ENCODE assay signal across 14 cellular contexts in the genomic region with DNA sequence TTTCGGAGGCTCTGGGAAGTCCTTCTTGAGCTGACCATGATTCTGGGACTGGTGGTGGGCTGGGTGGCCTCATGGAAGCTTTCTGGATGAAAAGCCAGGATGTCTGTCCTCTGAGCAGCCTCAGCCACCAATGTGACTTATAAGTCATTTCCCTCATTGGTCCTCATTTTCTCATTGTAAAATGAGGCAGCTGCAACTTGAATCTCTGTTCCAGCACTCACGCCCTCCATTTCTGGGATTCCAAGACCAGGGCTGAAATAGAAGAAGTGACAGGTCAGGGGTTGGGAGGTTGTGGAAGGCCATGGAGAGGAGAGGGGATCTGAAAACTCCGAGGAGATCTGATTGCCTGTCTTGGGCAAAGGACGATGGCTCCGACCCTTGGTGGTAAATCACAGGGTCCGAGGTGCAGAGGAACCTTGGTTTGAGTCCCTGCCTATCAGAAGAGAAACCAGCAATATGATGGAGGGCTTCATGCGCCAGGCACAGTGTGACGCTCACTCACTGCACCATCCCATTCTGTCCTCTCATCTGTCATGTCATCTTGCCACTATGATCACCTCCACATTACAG. TPM values are rescaled to one million over a fixed set of nuclear protein-coding genes. Genes with fewer than 3 reads are reported as not detected.
"Had no signal": no experiment of that assay in that cellular context is flagged by ENCODE, and none has a peak within 500 bp of the region (broad histone marks: within the 10 kb centered on the region; RNA-seq: fewer than 3 reads in every experiment).

No MANE protein-coding gene starts in this region.

- H3K36me3 ChIP-seq: prostate gland had no signal

- H3K27me3 ChIP-seq: body of pancreas had no signal

- H3K27ac Mint-ChIP-seq: natural killer cell, T-helper 17 cell, WTC11 had no signal

- H3K4me3 Mint-ChIP-seq: natural killer cell, T-helper 17 cell, WTC11 had no signal

- H3K27me3 Mint-ChIP-seq: T-helper 17 cell had no signal

- DNase-seq: activated CD4-positive, alpha-beta T cell treated with anti-CD3 and anti-CD28 coated beads for 48 hours; activated naive CD4-positive, alpha-beta T cell treated with anti-CD3 and anti-CD28 coated beads, Interleukin-2, amount 50 U/mL, for 16 hours; body of pancreas; head of caudate nucleus; midbrain; natural killer cell; SHP77; stimulated activated CD4-positive, alpha-beta T cell treated with anti-CD3 and anti-CD28 coated beads, Interleukin-4, amount 100 ng/mL, for 4 hours; T-helper 17 cell; trophoblast cell had no signal

- H3K4me3 ChIP-seq: body of pancreas, prostate gland had no signal

- H3K9me3 Mint-ChIP-seq: natural killer cell had no signal

- H3K4me1 ChIP-seq: prostate gland had no signal

- ATAC-seq: esophagus mucosa, T-helper 17 cell, WTC11 had no signal

- H3K4me1 Mint-ChIP-seq: natural killer cell had no signal

- H3K9me3 ChIP-seq: body of pancreas, prostate gland had no signal

- H3K36me3 Mint-ChIP-seq: natural killer cell had no signal

RNA-seq across cellular contexts. Expression of gene TSPAN18, which starts 38.3 kb away (rescaled TPM):
- polyA plus RNA-seq: keratinocyte had no signal
